In genomic region chrX:12954376-12954775, GRCh38 we compare ENCODE assay signal across 19 cellular contexts. TPM values are rescaled to one million over a fixed set of nuclear protein-coding genes. Genes with fewer than 3 reads are reported as not detected.
DNase-seq lines count a peak whose midpoint lies in the region; ATAC-seq and TF ChIP-seq lines count a peak whose summit lies in the region.
"Had no signal": no experiment of that assay in that cellular context is flagged by ENCODE, and none has a peak within 500 bp of the region (broad histone marks: within the 10 kb centered on the region; RNA-seq: fewer than 3 reads in every experiment).

No MANE protein-coding gene starts in this region.

- H4K8ac ChIP-seq in mesendoderm (ENCODE audit: low read depth, low read length) = no peak overlapping the region

- H3K4ac ChIP-seq in mesendoderm (ENCODE audit: low read depth, low read length) = no peak overlapping the region

- H3K4me1 ChIP-seq in BLaER1 = peaks cover 95% of the 10 kb centered on the region
- H3K4me1 ChIP-seq in mesendoderm (ENCODE audit: control insufficient read depth, low read depth, low read length) = no peaks in the 10 kb centered on the region
- peaks cover 29% of the 10 kb centered on the region for H3K4me1 ChIP-seq in GM23248 (ENCODE audit: insufficient read depth)

- no peak overlapping the region for H2BK15ac ChIP-seq in mesendoderm (replicated peaks; ENCODE audit: low read depth)

- no peak overlapping the region for H2AK5ac ChIP-seq in mesendoderm (ENCODE audit: low read length)

- H4K20me1 ChIP-seq in BLaER1 (peaks cover 22% of the 10 kb centered on the region), GM23248 (ENCODE audit: insufficient read depth) (no peaks in the 10 kb centered on the region)

- ATAC-seq in activated CD8-positive, alpha-beta T cell treated with anti-CD3 and anti-CD28 coated beads, Interleukin-2, amount 10 ng/mL, durations not matched to agents 7 days and 5 days = no peak
- ATAC-seq in HG03139 (IDR thresholded peaks at IDR 0.05; ENCODE audit: unreplicated experiment) = no peak
- ATAC-seq: HepG2, SK-N-SH treated with all-trans-retinoic acid at 6 μM for 48 hours had no signal

- H3K79me1 ChIP-seq in mesendoderm (ENCODE audit: low read length) = no peaks in the 10 kb centered on the region

- no peaks in the 10 kb centered on the region for H3K27me3 Mint-ChIP-seq in activated CD8-positive, alpha-beta T cell treated with anti-CD3 and anti-CD28 coated beads, Interleukin-2, amount 10 ng/mL, durations not matched to agents 7 days and 5 days (ENCODE audit: low read depth)
- H3K27me3 Mint-ChIP-seq: progenitor cell of endocrine pancreas had no signal

- CTCF ChIA-PET in activated CD8-positive, alpha-beta T cell treated with anti-CD3 and anti-CD28 coated beads, Interleukin-2, amount 10 ng/mL, durations not matched to agents 7 days and 5 days (lab: Charles Lee) = interaction anchor here (2.5 to 15.9 kb wide), 2 partner anchors 8 to 21 kb away, joined by 11 to 406 read pairs; partner anchors contain the start of gene TMSB4X

- H2BK120ac ChIP-seq in mesendoderm (ENCODE audit: low read depth, low read length) = no peak overlapping the region

- H3K79me2 ChIP-seq in mesendoderm (ENCODE audit: control insufficient read depth, insufficient read depth, low read length) (no peaks in the 10 kb centered on the region), GM23248 (ENCODE audit: insufficient read depth) (no peaks in the 10 kb centered on the region)

- H2BK5ac ChIP-seq in mesendoderm (ENCODE audit: low read length) = no peak overlapping the region

- H3K36me3 Mint-ChIP-seq in activated CD8-positive, alpha-beta T cell treated with anti-CD3 and anti-CD28 coated beads, Interleukin-2, amount 10 ng/mL, durations not matched to agents 7 days and 5 days (ENCODE audit: low read depth) = peaks cover 6% of the 10 kb centered on the region

- in situ Hi-C loops in GM23248 (cut with MboI) = no loop called here

- peak overlapping the region; percentile 94 for H3K27ac Mint-ChIP-seq in activated CD8-positive, alpha-beta T cell treated with anti-CD3 and anti-CD28 coated beads, Interleukin-2, amount 10 ng/mL, durations not matched to agents 7 days and 5 days
- H3K27ac Mint-ChIP-seq: progenitor cell of endocrine pancreas had no signal

- no peak overlapping the region for H4K5ac ChIP-seq in mesendoderm (ENCODE audit: low read length)

- H3K56ac ChIP-seq in mesendoderm (ENCODE audit: low read length) = no peak overlapping the region

- H3F3A ChIP-seq in GM23248 (ENCODE audit: insufficient read depth) = peaks cover 10% of the 10 kb centered on the region; the same call in 1 of the 2 replicates

- no peaks in the 10 kb centered on the region for H3K9me2 ChIP-seq in GM23248 (ENCODE audit: insufficient read depth)

- no peak overlapping the region for H2AFZ ChIP-seq in GM23248

- WGBS in mesendoderm (ENCODE audit: extremely low coverage, insufficient coverage, low lambda C conversion rate) = no CpG with 5 or more reads among the region's 9 CpGs
- whole genome bisulfite sequencing in GM23248 (ENCODE audit: low coverage in 1 of 2, low lambda C conversion rate in 2 of 2, missing lambda C conversion rate in 2 of 2), 2 experiments = 89 to 91% methylated on average over 9 of the region's 9 CpGs

- no peaks in the 10 kb centered on the region for H3K9me3 Mint-ChIP-seq in activated CD8-positive, alpha-beta T cell treated with anti-CD3 and anti-CD28 coated beads, Interleukin-2, amount 10 ng/mL, durations not matched to agents 7 days and 5 days (ENCODE audit: insufficient read depth)

- H3K9ac ChIP-seq in BLaER1 (peak overlapping the region; percentile 81), mesendoderm (ENCODE audit: low read length) (no peak overlapping the region), GM23248 (no peak overlapping the region)

- H3K4me3 ChIP-seq in BLaER1 = peak overlapping the region; percentile 60
- peak overlapping the region; percentile 21; the same call in 1 of the 2 replicates for H3K4me3 ChIP-seq in GM12864 (ENCODE audit: low read depth, low read length)
- H3K4me3 ChIP-seq in mesendoderm (ENCODE audit: low read length) = no peak overlapping the region
- H3K4me3 ChIP-seq in GM23248 = no peak overlapping the region
- H3K4me3 ChIP-seq: mucosa of descending colon, upper lobe of left lung had no signal

- peaks cover 60% of the 10 kb centered on the region for H3K4me1 Mint-ChIP-seq in activated CD8-positive, alpha-beta T cell treated with anti-CD3 and anti-CD28 coated beads, Interleukin-2, amount 10 ng/mL, durations not matched to agents 7 days and 5 days (ENCODE audit: low read depth)

- peak overlapping the region; percentile 64 for H3K18ac ChIP-seq in mesendoderm (ENCODE audit: low read length)

- H3K23ac ChIP-seq in mesendoderm (ENCODE audit: low read length) = no peak overlapping the region

- no peaks in the 10 kb centered on the region for H3K36me3 ChIP-seq in BLaER1
- no peaks in the 10 kb centered on the region for H3K36me3 ChIP-seq in mesendoderm (ENCODE audit: control insufficient read depth, insufficient read depth, low read length)
- no peaks in the 10 kb centered on the region for H3K36me3 ChIP-seq in GM23248 (ENCODE audit: low read depth)
- H3K36me3 ChIP-seq: BE2C, upper lobe of left lung had no signal

- no peak for TF ChIP-seq CTCF in GM12864 (IDR thresholded peaks at IDR 0.05; ENCODE audit: low read depth, low read length, missing control alignments)

- H3K9me3 ChIP-seq in BLaER1 (no peaks in the 10 kb centered on the region), GM23248 (ENCODE audit: low read depth) (no peaks in the 10 kb centered on the region)
- H3K9me3 ChIP-seq: BE2C, mucosa of descending colon, upper lobe of left lung had no signal

- POLR2A ChIA-PET in activated CD8-positive, alpha-beta T cell treated with anti-CD3 and anti-CD28 coated beads, Interleukin-2, amount 10 ng/mL, durations not matched to agents 7 days and 5 days (lab: Charles Lee) = interaction anchor here (3.3 to 17.8 kb wide), 4 partner anchors 20 to 137 kb away, joined by 10 to 1048 read pairs (median 46); partner anchors contain the start of gene TMSB4X

- no peaks in the 10 kb centered on the region for H3K27me3 ChIP-seq in BLaER1
- no peaks in the 10 kb centered on the region for H3K27me3 ChIP-seq in mesendoderm (ENCODE audit: insufficient read depth, low read length, poor library complexity)
- H3K27me3 ChIP-seq in GM23248 (replicated peaks; ENCODE audit: insufficient read depth) = no peaks in the 10 kb centered on the region
- H3K27me3 ChIP-seq: BE2C, upper lobe of left lung had no signal

- H3K27ac ChIP-seq in BLaER1 = peak overlapping the region; percentile 93
- no peak overlapping the region for H3K27ac ChIP-seq in mesendoderm (ENCODE audit: low read depth, low read length)
- no peak overlapping the region for H3K27ac ChIP-seq in GM23248

- H3K4me2 ChIP-seq in BLaER1 = peak overlapping the region; percentile 92
- H3K4me2 ChIP-seq in mesendoderm (ENCODE audit: low read length) = no peak overlapping the region
- no peak overlapping the region for H3K4me2 ChIP-seq in GM23248 (ENCODE audit: unreplicated experiment)

- DNase-seq in GM12864 (ENCODE audit: low read depth) (no peak), mesendoderm (no peak), GM23248 (no peak), NCI-H2196 (lab: John Stamatoyannopoulos, UW; ENCODE audit: unreplicated experiment) (no peak)
- DNase-seq in activated CD8-positive, alpha-beta T cell treated with anti-CD3 and anti-CD28 coated beads, Interleukin-2, amount 10 ng/mL, durations not matched to agents 7 days and 5 days = no peak
- no peak for DNase-seq in activated effector memory CD4-positive, alpha-beta T cell treated with Interleukin-2 at 50 U/mL for 16 hours
- DNase-seq: activated CD4-positive, alpha-beta T cell treated with anti-CD3 and anti-CD28 coated beads for 1 hour; BE2C; mucosa of descending colon; NCI-H1105 treated with DMSO at 0.1 percent for 48 hours; NCI-H2227 treated with DMSO at 0.1 percent for 48 hours; stimulated activated CD4-positive, alpha-beta T cell treated with anti-CD3 and anti-CD28 coated beads, Interleukin-15, amount 100 ng/mL, for 24 hours; upper lobe of left lung had no signal

- H3K4me3 Mint-ChIP-seq in activated CD8-positive, alpha-beta T cell treated with anti-CD3 and anti-CD28 coated beads, Interleukin-2, amount 10 ng/mL, durations not matched to agents 7 days and 5 days = peak overlapping the region; percentile 73

RNA-seq across cellular contexts. Expression of gene TMSB4X, which starts 20.5 kb away (rescaled TPM):
- total RNA-seq in activated CD8-positive, alpha-beta T cell treated with anti-CD3 and anti-CD28 coated beads, Interleukin-2, amount 10 ng/mL, durations not matched to agents 7 days and 5 days = 1,000 to 10,000 TPM; 8,800 to 8,961 TPM
- polyA plus RNA-seq in mesendoderm (2013, experiment 1 of 2) = 3,955 TPM
- 4,083 TPM for polyA plus RNA-seq in mesendoderm (2013, experiment 2 of 2)
- 3,286 and 6,098 TPM in 2 replicates for total RNA-seq in GM23248 (2014; rRNA removed; shearing (Covaris generic))
- polyA plus RNA-seq in GM23248 (2016; fragmentation: Nextera tagmentation; extraction: Ambion mirVana) = 9,088 and 9,298 TPM in 2 replicates

RNA-seq across cellular contexts. Expression of gene TLR8, which starts 48.0 kb away (rescaled TPM):
- total RNA-seq in activated CD8-positive, alpha-beta T cell treated with anti-CD3 and anti-CD28 coated beads, Interleukin-2, amount 10 ng/mL, durations not matched to agents 7 days and 5 days = not detected
- polyA plus RNA-seq in mesendoderm (2013, experiment 1 of 2) = not detected
- polyA plus RNA-seq in mesendoderm (2013, experiment 2 of 2) = not detected
- total RNA-seq in GM23248 (2014; rRNA removed; shearing (Covaris generic)) = not detected in 2 replicates
- not detected in 2 replicates for polyA plus RNA-seq in GM23248 (2016; fragmentation: Nextera tagmentation; extraction: Ambion mirVana)
- total RNA-seq: HepG2, progenitor cell of endocrine pancreas had no signal
- polyA plus RNA-seq: HepG2, keratinocyte had no signal

Comparison
In these comparisons a context has a peak if more than half of its experiments do, and no peak if none do; other contexts are left out.
1. H3K4me3 ChIP-seq: peak in BLaER1 (single experiment) and GM12864 (single experiment); none in mesendoderm (single experiment) and GM23248 (single experiment).